ENCODE assay signal across 15 cellular contexts in the genomic region with DNA sequence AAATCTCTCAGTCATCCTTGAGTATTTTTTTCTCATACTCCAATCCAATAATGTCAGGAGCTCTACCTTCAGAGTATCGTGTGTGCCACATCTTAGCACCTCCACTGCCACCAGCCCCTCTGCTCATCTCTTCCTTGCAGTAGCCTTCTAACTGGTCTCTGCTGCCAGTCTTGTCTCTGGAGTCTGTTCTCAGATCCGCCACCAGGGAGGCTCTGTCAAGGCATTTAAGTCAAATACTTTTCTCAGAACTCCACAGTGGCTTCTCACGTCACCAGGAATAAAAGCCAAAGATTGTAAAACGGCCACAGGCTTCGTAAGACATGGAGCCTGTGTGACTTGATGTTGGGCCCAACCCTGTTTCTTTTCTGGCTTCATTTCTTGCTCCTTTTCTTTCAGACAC. TPM values are rescaled to one million over a fixed set of nuclear protein-coding genes. Genes with fewer than 3 reads are reported as not detected.
DNase-seq lines count a peak whose midpoint lies in the region; ATAC-seq and TF ChIP-seq lines count a peak whose summit lies in the region.
"Had no signal": no experiment of that assay in that cellular context is flagged by ENCODE, and none has a peak within 500 bp of the region (broad histone marks: within the 10 kb centered on the region; RNA-seq: fewer than 3 reads in every experiment).

No MANE protein-coding gene starts in this region.

- peak overlapping the region; percentile 9 for H3K27ac Mint-ChIP-seq in activated naive CD8-positive, alpha-beta T cell treated with anti-CD3 and anti-CD28 coated beads, Interleukin-2, amount 50 U/mL, for 24 hours
- peak overlapping the region; percentile 7 to 98 (median 85) for H3K27ac Mint-ChIP-seq in naive thymus-derived CD4-positive, alpha-beta T cell

- peaks cover 11% of the 10 kb centered on the region; the same call in 1 of the 2 replicates for H3K79me2 ChIP-seq in DND-41 (ENCODE audit: insufficient read depth, low read length)
- peaks cover 27% of the 10 kb centered on the region for H3K79me2 ChIP-seq in Loucy (ENCODE audit: insufficient read depth, low read length)

- H3K27me3 Mint-ChIP-seq in activated naive CD8-positive, alpha-beta T cell treated with anti-CD3 and anti-CD28 coated beads, Interleukin-2, amount 50 U/mL, for 24 hours: no peaks in the 10 kb centered on the region
- H3K27me3 Mint-ChIP-seq in naive thymus-derived CD4-positive, alpha-beta T cell: no peaks in the 10 kb centered on the region

- H3K9me2 ChIP-seq in Loucy (replicated peaks; ENCODE audit: low read depth, low read length): no peaks in the 10 kb centered on the region

- no peaks in the 10 kb centered on the region for H3K9me3 ChIP-seq in DND-41 (ENCODE audit: insufficient read depth, low read length, severe bottlenecking)
- H3K9me3 ChIP-seq in Loucy (ENCODE audit: insufficient read depth, low read depth, low read length): no peaks in the 10 kb centered on the region
- H3K9me3 ChIP-seq in naive thymus-derived CD4-positive, alpha-beta T cell (ENCODE audit: control insufficient read depth in 2 of 3, low read length in 3 of 3): no peaks in the 10 kb centered on the region
- H3K9me3 ChIP-seq: left ventricle myocardium inferior, thoracic aorta had no signal

- peaks cover 42% of the 10 kb centered on the region for H3K4me1 Mint-ChIP-seq in activated naive CD8-positive, alpha-beta T cell treated with anti-CD3 and anti-CD28 coated beads, Interleukin-2, amount 50 U/mL, for 24 hours
- peaks cover 25 to 71% (median 52%) of the 10 kb centered on the region in 7 donors for H3K4me1 Mint-ChIP-seq in naive thymus-derived CD4-positive, alpha-beta T cell

- H3K9ac ChIP-seq in DND-41 (ENCODE audit: low read depth, low read length) (no peak overlapping the region), Loucy (ENCODE audit: low read depth, low read length, poor library complexity, severe bottlenecking) (no peak overlapping the region)

- H3K27me3 ChIP-seq in DND-41 (ENCODE audit: insufficient read depth, low read length, poor library complexity) (no peaks in the 10 kb centered on the region), Loucy (ENCODE audit: insufficient read depth, low read length, poor library complexity, severe bottlenecking) (no peaks in the 10 kb centered on the region)
- no peaks in the 10 kb centered on the region for H3K27me3 ChIP-seq in naive thymus-derived CD4-positive, alpha-beta T cell (ENCODE audit: control insufficient read depth in 2 of 2, insufficient read depth in 2 of 2, low read length in 2 of 2)
- H3K27me3 ChIP-seq: hepatocyte had no signal

- H3K4me2 ChIP-seq in DND-41 (ENCODE audit: insufficient read depth, low read length) (no peak overlapping the region), Loucy (ENCODE audit: low read depth, low read length, poor library complexity, severe bottlenecking) (no peak overlapping the region)
- H3K4me2 ChIP-seq: hepatocyte had no signal

- H3K4me3 Mint-ChIP-seq in activated naive CD8-positive, alpha-beta T cell treated with anti-CD3 and anti-CD28 coated beads, Interleukin-2, amount 50 U/mL, for 24 hours: no peak overlapping the region
- H3K4me3 Mint-ChIP-seq in naive thymus-derived CD4-positive, alpha-beta T cell: peak overlapping the region in 4 of 10 donors; percentile 29 to 72 (median 60)

- DNase-seq in DND-41 (no peak), GDM1 (lab: John Stamatoyannopoulos, UW) (no peak), NCI-H345 treated with DMSO at 0.1 percent for 48 hours (lab: John Stamatoyannopoulos, UW; ENCODE audit: unreplicated experiment) (no peak)
- no peak for DNase-seq in activated naive CD8-positive, alpha-beta T cell treated with anti-CD3 and anti-CD28 coated beads, Interleukin-2, amount 50 U/mL, for 24 hours
- no peak for DNase-seq in naive thymus-derived CD4-positive, alpha-beta T cell
- DNase-seq: central memory CD4-positive, alpha-beta T cell; left ventricle myocardium inferior; NCI-H1436 treated with DMSO at 0.1 percent for 48 hours; NCI-H526; nucleus accumbens had no signal

- no peak overlapping the region for H2AFZ ChIP-seq in DND-41 (ENCODE audit: low read depth, low read length)
- no peak overlapping the region for H2AFZ ChIP-seq in Loucy (ENCODE audit: low read length)
- H2AFZ ChIP-seq: hepatocyte had no signal

- H3K36me3 ChIP-seq in DND-41 (ENCODE audit: insufficient read depth, low read length): peaks cover 88% of the 10 kb centered on the region
- peaks cover 17% of the 10 kb centered on the region; the same call in 1 of the 2 replicates for H3K36me3 ChIP-seq in Loucy (ENCODE audit: insufficient read depth, low read length)
- H3K36me3 ChIP-seq in naive thymus-derived CD4-positive, alpha-beta T cell (ENCODE audit: control insufficient read depth in 2 of 3, insufficient read depth in 3 of 3, low read length in 3 of 3): peaks cover 3 to 57% (median 6%) of the 10 kb centered on the region in 3 experiments

- H3K36me3 Mint-ChIP-seq in activated naive CD8-positive, alpha-beta T cell treated with anti-CD3 and anti-CD28 coated beads, Interleukin-2, amount 50 U/mL, for 24 hours (ENCODE audit: low read depth): peaks cover 64% of the 10 kb centered on the region
- H3K36me3 Mint-ChIP-seq in naive thymus-derived CD4-positive, alpha-beta T cell: peaks cover 17 to 49% (median 45%) of the 10 kb centered on the region in 5 donors

- intact Hi-C loops in naive thymus-derived CD4-positive, alpha-beta T cell (cut with micrococcal nuclease): no loop called here

- peaks cover 9% of the 10 kb centered on the region for H3K4me1 ChIP-seq in DND-41 (ENCODE audit: insufficient read depth, low read length)
- peaks cover 4% of the 10 kb centered on the region for H3K4me1 ChIP-seq in Loucy (ENCODE audit: insufficient read depth, low read length, poor library complexity, severe bottlenecking)
- peaks cover 5 to 6% of the 10 kb centered on the region in 2 donors for H3K4me1 ChIP-seq in naive thymus-derived CD4-positive, alpha-beta T cell (ENCODE audit: control insufficient read depth in 2 of 2, insufficient read depth in 2 of 2, low read length in 2 of 2)

- H3K4me3 ChIP-seq in DND-41 (ENCODE audit: low read depth in 1 of 2, low read length in 2 of 2): no peak overlapping the region
- no peak overlapping the region for H3K4me3 ChIP-seq in Loucy (ENCODE audit: low read length, poor library complexity, severe bottlenecking)
- H3K4me3 ChIP-seq in naive thymus-derived CD4-positive, alpha-beta T cell (ENCODE audit: low read length): no peak overlapping the region
- H3K4me3 ChIP-seq: hepatocyte, left ventricle myocardium inferior, thoracic aorta had no signal

- TF ChIP-seq CTCF in DND-41 (IDR thresholded peaks at IDR 0.05; ENCODE audit: borderline replicate concordance, extremely low read depth, low read length, poor library complexity, severe bottlenecking): peak; percentile 29
- TF ChIP-seq CTCF in Loucy (conservative IDR thresholded peaks at IDR 0.05; ENCODE audit: low read length): peak; percentile 38; the same call in 1 of the 2 replicates

- POLR2A ChIA-PET in naive thymus-derived CD4-positive, alpha-beta T cell (lab: Charles Lee): interaction anchor here (1.0 kb wide), 1 partner anchor 9 kb away, joined by 3 read pairs; no protein-coding TSS in a partner anchor

- H3K9me3 Mint-ChIP-seq in activated naive CD8-positive, alpha-beta T cell treated with anti-CD3 and anti-CD28 coated beads, Interleukin-2, amount 50 U/mL, for 24 hours: no peaks in the 10 kb centered on the region
- H3K9me3 Mint-ChIP-seq in naive thymus-derived CD4-positive, alpha-beta T cell: peaks cover 0 to 12% (median 0%) of the 10 kb centered on the region in 11 donors

- CTCF ChIA-PET in naive thymus-derived CD4-positive, alpha-beta T cell (lab: Charles Lee): no interaction called here

- H3K27ac ChIP-seq in DND-41 (ENCODE audit: low read length): no peak overlapping the region
- peak overlapping the region; percentile 22 for H3K27ac ChIP-seq in naive thymus-derived CD4-positive, alpha-beta T cell (ENCODE audit: low read depth, low read length)
- H3K27ac ChIP-seq: epithelial cell of prostate, hepatocyte, left ventricle myocardium inferior, thoracic aorta had no signal

- ATAC-seq in DND-41 (ENCODE audit: insufficient read depth, low read depth) (peak; percentile 42; the same call in 1 of the 3 replicates), GM18498 (IDR thresholded peaks at IDR 0.05; ENCODE audit: unreplicated experiment) (no peak)
- no peak for ATAC-seq in activated naive CD8-positive, alpha-beta T cell treated with anti-CD3 and anti-CD28 coated beads, Interleukin-2, amount 50 U/mL, for 24 hours
- ATAC-seq in naive thymus-derived CD4-positive, alpha-beta T cell: no peak

- no peaks in the 10 kb centered on the region for H4K20me1 ChIP-seq in DND-41 (ENCODE audit: insufficient read depth, low read length)
- H4K20me1 ChIP-seq in Loucy (ENCODE audit: insufficient read depth, low read length, poor library complexity, severe bottlenecking): peaks cover 4% of the 10 kb centered on the region

- H3F3A ChIP-seq in Loucy (ENCODE audit: low read depth): no peaks in the 10 kb centered on the region

RNA-seq across cellular contexts. Expression of gene UNC50, which starts 7.1 kb away (rescaled TPM):
- total RNA-seq in naive thymus-derived CD4-positive, alpha-beta T cell: 10 to 100 TPM; 22.2 to 41.3 (median 29.9) TPM
- polyA plus RNA-seq in naive thymus-derived CD4-positive, alpha-beta T cell: 10 to 100 TPM; 59.2 to 63.2 TPM

RNA-seq across cellular contexts. Expression of gene COA5, which starts 7.2 kb away (rescaled TPM):
- total RNA-seq in naive thymus-derived CD4-positive, alpha-beta T cell: 10 to 100 TPM; 23.8 to 55.2 (median 29.2) TPM
- polyA plus RNA-seq in naive thymus-derived CD4-positive, alpha-beta T cell: 10 to 100 TPM; 25.5 to 36.3 TPM
